Comparison of ENCODE assay signal across 1 cellular context in the genomic region with DNA sequence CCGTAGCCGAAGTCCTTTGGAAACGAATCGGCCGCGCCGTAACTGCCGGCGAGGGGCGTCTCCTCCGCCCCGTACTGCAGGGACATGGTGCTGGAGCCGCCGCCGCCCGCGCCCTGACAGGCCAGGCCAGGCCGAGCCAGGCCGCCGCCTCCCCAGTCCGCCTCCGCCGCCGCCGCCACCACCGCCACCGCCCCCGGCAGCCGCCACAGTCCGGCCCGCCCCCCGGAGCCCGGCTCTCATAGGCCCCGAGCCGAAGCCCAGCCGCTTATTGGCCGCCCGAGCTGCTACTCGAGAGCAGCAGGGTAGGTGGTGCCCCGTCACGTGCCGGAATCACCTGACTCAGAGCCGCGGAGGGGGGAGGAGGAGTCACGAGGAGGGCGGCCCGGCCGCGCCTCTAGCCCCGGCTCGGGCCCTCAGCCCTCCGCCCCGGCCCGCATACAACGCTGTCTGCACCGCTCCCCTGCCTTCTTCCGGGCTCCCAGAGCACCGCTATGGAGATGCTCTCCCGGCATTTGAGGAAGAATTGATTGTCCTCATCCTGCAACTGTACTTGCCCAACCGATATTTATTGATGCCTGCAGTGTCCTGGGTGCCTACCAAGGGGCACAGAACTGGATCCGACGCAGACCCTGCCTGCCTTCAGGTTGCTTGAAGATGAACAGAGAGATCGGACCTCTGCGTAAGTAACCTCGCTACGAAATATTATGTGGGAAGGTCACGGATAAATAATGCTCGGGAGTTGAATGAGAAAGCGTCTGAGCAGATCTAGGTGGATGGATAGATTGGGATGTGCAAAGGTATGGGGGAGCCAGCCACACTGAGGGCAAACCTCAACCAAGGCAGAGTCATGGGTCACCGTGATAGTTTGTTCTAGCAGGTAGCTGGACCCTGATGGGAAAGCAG.
TF ChIP-seq lines count a peak whose summit lies in the region.

A gene with protein sequence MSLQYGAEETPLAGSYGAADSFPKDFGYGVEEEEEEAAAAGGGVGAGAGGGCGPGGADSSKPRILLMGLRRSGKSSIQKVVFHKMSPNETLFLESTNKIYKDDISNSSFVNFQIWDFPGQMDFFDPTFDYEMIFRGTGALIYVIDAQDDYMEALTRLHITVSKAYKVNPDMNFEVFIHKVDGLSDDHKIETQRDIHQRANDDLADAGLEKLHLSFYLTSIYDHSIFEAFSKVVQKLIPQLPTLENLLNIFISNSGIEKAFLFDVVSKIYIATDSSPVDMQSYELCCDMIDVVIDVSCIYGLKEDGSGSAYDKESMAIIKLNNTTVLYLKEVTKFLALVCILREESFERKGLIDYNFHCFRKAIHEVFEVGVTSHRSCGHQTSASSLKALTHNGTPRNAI (minus strand): TSS at position 212 of the 903 bp plus-strand sequence. CDS start 126 bp downstream, at position 86.

TF ChIP-seq in HepG2, 621 proteins besides CTCF, POLR2A, EP300 and RAD21 (continued from another document and continues in another):
- TF ChIP-seq, protein P1, sequence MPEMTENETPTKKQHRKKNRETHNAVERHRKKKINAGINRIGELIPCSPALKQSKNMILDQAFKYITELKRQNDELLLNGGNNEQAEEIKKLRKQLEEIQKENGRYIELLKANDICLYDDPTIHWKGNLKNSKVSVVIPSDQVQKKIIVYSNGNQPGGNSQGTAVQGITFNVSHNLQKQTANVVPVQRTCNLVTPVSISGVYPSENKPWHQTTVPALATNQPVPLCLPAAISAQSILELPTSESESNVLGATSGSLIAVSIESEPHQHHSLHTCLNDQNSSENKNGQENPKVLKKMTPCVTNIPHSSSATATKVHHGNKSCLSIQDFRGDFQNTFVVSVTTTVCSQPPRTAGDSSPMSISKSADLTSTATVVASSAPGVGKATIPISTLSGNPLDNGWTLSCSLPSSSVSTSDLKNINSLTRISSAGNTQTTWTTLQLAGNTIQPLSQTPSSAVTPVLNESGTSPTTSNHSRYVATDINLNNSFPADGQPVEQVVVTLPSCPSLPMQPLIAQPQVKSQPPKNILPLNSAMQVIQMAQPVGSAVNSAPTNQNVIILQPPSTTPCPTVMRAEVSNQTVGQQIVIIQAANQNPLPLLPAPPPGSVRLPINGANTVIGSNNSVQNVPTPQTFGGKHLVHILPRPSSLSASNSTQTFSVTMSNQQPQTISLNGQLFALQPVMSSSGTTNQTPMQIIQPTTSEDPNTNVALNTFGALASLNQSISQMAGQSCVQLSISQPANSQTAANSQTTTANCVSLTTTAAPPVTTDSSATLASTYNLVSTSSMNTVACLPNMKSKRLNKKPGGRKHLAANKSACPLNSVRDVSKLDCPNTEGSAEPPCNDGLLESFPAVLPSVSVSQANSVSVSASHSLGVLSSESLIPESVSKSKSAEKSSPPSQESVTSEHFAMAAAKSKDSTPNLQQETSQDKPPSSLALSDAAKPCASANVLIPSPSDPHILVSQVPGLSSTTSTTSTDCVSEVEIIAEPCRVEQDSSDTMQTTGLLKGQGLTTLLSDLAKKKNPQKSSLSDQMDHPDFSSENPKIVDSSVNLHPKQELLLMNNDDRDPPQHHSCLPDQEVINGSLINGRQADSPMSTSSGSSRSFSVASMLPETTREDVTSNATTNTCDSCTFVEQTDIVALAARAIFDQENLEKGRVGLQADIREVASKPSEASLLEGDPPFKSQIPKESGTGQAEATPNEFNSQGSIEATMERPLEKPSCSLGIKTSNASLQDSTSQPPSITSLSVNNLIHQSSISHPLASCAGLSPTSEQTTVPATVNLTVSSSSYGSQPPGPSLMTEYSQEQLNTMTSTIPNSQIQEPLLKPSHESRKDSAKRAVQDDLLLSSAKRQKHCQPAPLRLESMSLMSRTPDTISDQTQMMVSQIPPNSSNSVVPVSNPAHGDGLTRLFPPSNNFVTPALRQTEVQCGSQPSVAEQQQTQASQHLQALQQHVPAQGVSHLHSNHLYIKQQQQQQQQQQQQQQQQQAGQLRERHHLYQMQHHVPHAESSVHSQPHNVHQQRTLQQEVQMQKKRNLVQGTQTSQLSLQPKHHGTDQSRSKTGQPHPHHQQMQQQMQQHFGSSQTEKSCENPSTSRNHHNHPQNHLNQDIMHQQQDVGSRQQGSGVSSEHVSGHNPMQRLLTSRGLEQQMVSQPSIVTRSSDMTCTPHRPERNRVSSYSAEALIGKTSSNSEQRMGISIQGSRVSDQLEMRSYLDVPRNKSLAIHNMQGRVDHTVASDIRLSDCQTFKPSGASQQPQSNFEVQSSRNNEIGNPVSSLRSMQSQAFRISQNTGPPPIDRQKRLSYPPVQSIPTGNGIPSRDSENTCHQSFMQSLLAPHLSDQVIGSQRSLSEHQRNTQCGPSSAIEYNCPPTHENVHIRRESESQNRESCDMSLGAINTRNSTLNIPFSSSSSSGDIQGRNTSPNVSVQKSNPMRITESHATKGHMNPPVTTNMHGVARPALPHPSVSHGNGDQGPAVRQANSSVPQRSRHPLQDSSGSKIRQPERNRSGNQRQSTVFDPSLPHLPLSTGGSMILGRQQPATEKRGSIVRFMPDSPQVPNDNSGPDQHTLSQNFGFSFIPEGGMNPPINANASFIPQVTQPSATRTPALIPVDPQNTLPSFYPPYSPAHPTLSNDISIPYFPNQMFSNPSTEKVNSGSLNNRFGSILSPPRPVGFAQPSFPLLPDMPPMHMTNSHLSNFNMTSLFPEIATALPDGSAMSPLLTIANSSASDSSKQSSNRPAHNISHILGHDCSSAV (CRISPR knock-in tag; IDR thresholded peaks at IDR 0.05; ENCODE audit: borderline replicate concordance): no peak
- no peak for TF ChIP-seq CBX5 (CRISPR knock-in tag; IDR thresholded peaks at IDR 0.05; ENCODE audit: borderline replicate concordance)
- TF ChIP-seq ZNF234 (CRISPR knock-in tag; conservative IDR thresholded peaks at IDR 0.05): no peak
- 0 out of 4 replicates have a peak, but pooled peaks of 1 of the 2 experiments have one; percentile 59 for TF ChIP-seq KLF16 (CRISPR knock-in tag; IDR thresholded peaks at IDR 0.05)
- TF ChIP-seq ZBTB7A (CRISPR knock-in tag; IDR thresholded peaks at IDR 0.05): 0 out of 2 replicates have a peak, but pooled peaks have one; percentile 38
- TF ChIP-seq ZNF543 (CRISPR knock-in tag; IDR thresholded peaks at IDR 0.05): no peak
- no peak for TF ChIP-seq ZNF569 (CRISPR knock-in tag; IDR thresholded peaks at IDR 0.05; ENCODE audit: borderline replicate concordance)
- TF ChIP-seq ZNF282 (IDR thresholded peaks at IDR 0.05; ENCODE audit: partially characterized antibody): no peak
- TF ChIP-seq ZNF703 (CRISPR knock-in tag; IDR thresholded peaks at IDR 0.05; ENCODE audit: borderline replicate concordance): no peak
- no peak for TF ChIP-seq CHD2 (IDR thresholded peaks at IDR 0.05; ENCODE audit: low read depth, low read length)
- TF ChIP-seq SALL2 (CRISPR knock-in tag; IDR thresholded peaks at IDR 0.05): peak; percentile 81
- TF ChIP-seq, protein P2, sequence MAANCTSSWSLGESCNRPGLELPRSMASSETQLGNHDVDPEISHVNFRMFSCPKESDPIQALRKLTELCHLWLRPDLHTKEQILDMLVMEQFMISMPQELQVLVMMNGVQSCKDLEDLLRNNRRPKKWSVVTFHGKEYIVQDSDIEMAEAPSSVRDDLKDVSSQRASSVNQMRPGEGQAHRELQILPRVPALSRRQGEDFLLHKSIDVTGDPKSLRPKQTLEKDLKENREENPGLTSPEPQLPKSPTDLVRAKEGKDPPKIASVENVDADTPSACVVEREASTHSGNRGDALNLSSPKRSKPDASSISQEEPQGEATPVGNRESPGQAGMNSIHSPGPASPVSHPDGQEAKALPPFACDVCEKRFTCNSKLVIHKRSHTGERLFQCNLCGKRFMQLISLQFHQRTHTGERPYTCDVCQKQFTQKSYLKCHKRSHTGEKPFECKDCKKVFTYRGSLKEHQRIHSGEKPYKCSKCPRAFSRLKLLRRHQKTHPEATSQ (CRISPR knock-in tag; IDR thresholded peaks at IDR 0.05; ENCODE audit: borderline replicate concordance): 0 out of 2 replicates have a peak, but pooled peaks have one; percentile 64
- peak; percentile 87 for TF ChIP-seq GABPB1 (CRISPR knock-in tag; IDR thresholded peaks at IDR 0.05)
- TF ChIP-seq ZNF33A (CRISPR knock-in tag; IDR thresholded peaks at IDR 0.05; ENCODE audit: borderline replicate concordance): no peak
- TF ChIP-seq DNMT1 (CRISPR knock-in tag; IDR thresholded peaks at IDR 0.05): no peak
- TF ChIP-seq ZBTB8A (CRISPR knock-in tag; IDR thresholded peaks at IDR 0.05; ENCODE audit: borderline replicate concordance, low read depth): no peak
- TF ChIP-seq ZFX (CRISPR knock-in tag; IDR thresholded peaks at IDR 0.05; ENCODE audit: low read depth): peak; percentile 81
- TF ChIP-seq ZNF24 (IDR thresholded peaks at IDR 0.05): no peak
- no peak for TF ChIP-seq TCF7 (IDR thresholded peaks at IDR 0.05; ENCODE audit: low read depth)
- no peak for TF ChIP-seq KLF11 (CRISPR knock-in tag; IDR thresholded peaks at IDR 0.05)
- TF ChIP-seq, protein P3, sequence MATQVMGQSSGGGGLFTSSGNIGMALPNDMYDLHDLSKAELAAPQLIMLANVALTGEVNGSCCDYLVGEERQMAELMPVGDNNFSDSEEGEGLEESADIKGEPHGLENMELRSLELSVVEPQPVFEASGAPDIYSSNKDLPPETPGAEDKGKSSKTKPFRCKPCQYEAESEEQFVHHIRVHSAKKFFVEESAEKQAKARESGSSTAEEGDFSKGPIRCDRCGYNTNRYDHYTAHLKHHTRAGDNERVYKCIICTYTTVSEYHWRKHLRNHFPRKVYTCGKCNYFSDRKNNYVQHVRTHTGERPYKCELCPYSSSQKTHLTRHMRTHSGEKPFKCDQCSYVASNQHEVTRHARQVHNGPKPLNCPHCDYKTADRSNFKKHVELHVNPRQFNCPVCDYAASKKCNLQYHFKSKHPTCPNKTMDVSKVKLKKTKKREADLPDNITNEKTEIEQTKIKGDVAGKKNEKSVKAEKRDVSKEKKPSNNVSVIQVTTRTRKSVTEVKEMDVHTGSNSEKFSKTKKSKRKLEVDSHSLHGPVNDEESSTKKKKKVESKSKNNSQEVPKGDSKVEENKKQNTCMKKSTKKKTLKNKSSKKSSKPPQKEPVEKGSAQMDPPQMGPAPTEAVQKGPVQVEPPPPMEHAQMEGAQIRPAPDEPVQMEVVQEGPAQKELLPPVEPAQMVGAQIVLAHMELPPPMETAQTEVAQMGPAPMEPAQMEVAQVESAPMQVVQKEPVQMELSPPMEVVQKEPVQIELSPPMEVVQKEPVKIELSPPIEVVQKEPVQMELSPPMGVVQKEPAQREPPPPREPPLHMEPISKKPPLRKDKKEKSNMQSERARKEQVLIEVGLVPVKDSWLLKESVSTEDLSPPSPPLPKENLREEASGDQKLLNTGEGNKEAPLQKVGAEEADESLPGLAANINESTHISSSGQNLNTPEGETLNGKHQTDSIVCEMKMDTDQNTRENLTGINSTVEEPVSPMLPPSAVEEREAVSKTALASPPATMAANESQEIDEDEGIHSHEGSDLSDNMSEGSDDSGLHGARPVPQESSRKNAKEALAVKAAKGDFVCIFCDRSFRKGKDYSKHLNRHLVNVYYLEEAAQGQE (IDR thresholded peaks at IDR 0.05; ENCODE audit: borderline replicate concordance in 1 of 2, low read depth in 1 of 2, low read length in 2 of 2): no peak
- no peak for TF ChIP-seq ZNF550 (CRISPR knock-in tag; IDR thresholded peaks at IDR 0.05; ENCODE audit: borderline replicate concordance)
- no peak for TF ChIP-seq SATB2 (CRISPR knock-in tag; IDR thresholded peaks at IDR 0.05)
- 0 out of 2 replicates have a peak, but pooled peaks have one; percentile 23 for TF ChIP-seq ETV6 (CRISPR knock-in tag; conservative IDR thresholded peaks at IDR 0.05)
- TF ChIP-seq, protein P4, sequence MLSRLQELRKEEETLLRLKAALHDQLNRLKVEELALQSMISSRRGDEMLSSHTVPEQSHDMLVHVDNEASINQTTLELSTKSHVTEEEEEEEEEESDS (CRISPR knock-in tag; IDR thresholded peaks at IDR 0.05; ENCODE audit: borderline replicate concordance): 0 out of 2 replicates have a peak, but pooled peaks have one; percentile 42
- TF ChIP-seq, protein P5, sequence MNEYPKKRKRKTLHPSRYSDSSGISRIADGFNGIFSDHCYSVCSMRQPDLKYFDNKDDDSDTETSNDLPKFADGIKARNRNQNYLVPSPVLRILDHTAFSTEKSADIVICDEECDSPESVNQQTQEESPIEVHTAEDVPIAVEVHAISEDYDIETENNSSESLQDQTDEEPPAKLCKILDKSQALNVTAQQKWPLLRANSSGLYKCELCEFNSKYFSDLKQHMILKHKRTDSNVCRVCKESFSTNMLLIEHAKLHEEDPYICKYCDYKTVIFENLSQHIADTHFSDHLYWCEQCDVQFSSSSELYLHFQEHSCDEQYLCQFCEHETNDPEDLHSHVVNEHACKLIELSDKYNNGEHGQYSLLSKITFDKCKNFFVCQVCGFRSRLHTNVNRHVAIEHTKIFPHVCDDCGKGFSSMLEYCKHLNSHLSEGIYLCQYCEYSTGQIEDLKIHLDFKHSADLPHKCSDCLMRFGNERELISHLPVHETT (CRISPR knock-in tag; conservative IDR thresholded peaks at IDR 0.05): no peak; the same call in 1 of the 2 replicates
- no peak for TF ChIP-seq ZNF3 (CRISPR knock-in tag; IDR thresholded peaks at IDR 0.05)
- TF ChIP-seq ZNF674 (CRISPR knock-in tag; IDR thresholded peaks at IDR 0.05; ENCODE audit: low read depth): no peak
- no peak for TF ChIP-seq SRSF1 (optimal IDR thresholded peaks at IDR 0.05; ENCODE audit: low read depth, low read length)
- TF ChIP-seq FLYWCH1 (CRISPR knock-in tag; IDR thresholded peaks at IDR 0.05): no peak
- no peak for TF ChIP-seq ZNF343 (CRISPR knock-in tag; IDR thresholded peaks at IDR 0.05)
- TF ChIP-seq NR2C2 (CRISPR knock-in tag; IDR thresholded peaks at IDR 0.05; ENCODE audit: borderline replicate concordance): no peak
- peak; percentile 60 for TF ChIP-seq ZEB1 (IDR thresholded peaks at IDR 0.05; ENCODE audit: insufficient replicate concordance, low read depth)
- TF ChIP-seq ZNF598 (CRISPR knock-in tag; IDR thresholded peaks at IDR 0.05; ENCODE audit: borderline replicate concordance): no peak
- TF ChIP-seq ZNF292 (CRISPR knock-in tag; IDR thresholded peaks at IDR 0.05; ENCODE audit: borderline replicate concordance, low read depth): no peak
- no peak for TF ChIP-seq BRCA1 (CRISPR knock-in tag; IDR thresholded peaks at IDR 0.05)
- TF ChIP-seq, protein P6, sequence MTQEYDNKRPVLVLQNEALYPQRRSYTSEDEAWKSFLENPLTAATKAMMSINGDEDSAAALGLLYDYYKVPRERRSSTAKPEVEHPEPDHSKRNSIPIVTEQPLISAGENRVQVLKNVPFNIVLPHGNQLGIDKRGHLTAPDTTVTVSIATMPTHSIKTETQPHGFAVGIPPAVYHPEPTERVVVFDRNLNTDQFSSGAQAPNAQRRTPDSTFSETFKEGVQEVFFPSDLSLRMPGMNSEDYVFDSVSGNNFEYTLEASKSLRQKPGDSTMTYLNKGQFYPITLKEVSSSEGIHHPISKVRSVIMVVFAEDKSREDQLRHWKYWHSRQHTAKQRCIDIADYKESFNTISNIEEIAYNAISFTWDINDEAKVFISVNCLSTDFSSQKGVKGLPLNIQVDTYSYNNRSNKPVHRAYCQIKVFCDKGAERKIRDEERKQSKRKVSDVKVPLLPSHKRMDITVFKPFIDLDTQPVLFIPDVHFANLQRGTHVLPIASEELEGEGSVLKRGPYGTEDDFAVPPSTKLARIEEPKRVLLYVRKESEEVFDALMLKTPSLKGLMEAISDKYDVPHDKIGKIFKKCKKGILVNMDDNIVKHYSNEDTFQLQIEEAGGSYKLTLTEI (CRISPR knock-in tag; conservative IDR thresholded peaks at IDR 0.05): no peak
- 0 out of 2 replicates have a peak, but pooled peaks have one; percentile 27 for TF ChIP-seq SNAI1 (CRISPR knock-in tag; IDR thresholded peaks at IDR 0.05; ENCODE audit: borderline replicate concordance)
- TF ChIP-seq FOXA1 (IDR thresholded peaks at IDR 0.05): no peak
- TF ChIP-seq FOXA1 (CRISPR knock-in tag; IDR thresholded peaks at IDR 0.05): no peak
- no peak for TF ChIP-seq SOX5 (CRISPR knock-in tag; IDR thresholded peaks at IDR 0.05; ENCODE audit: borderline replicate concordance)
- TF ChIP-seq ZNF383 (CRISPR knock-in tag; IDR thresholded peaks at IDR 0.05; ENCODE audit: borderline replicate concordance): no peak
- TF ChIP-seq TCF7L2 (IDR thresholded peaks at IDR 0.05; ENCODE audit: low read depth, low read length): no peak
